17 cellular contexts compared by ENCODE assay signal in genomic region chr14:32072701-32073100, GRCh38.
"Had no signal": no experiment of that assay in that cellular context is flagged by ENCODE, and none has a peak within 500 bp of the region (broad histone marks: within the 10 kb centered on the region; RNA-seq: fewer than 3 reads in every experiment).

No MANE protein-coding gene starts in this region.

- H3K9me3 ChIP-seq: gastrocnemius medialis, mucosa of descending colon, neutrophil, testis had no signal

- H3K36me3 Mint-ChIP-seq: naive thymus-derived CD8-positive, alpha-beta T cell had no signal

- H3K9me3 Mint-ChIP-seq: naive thymus-derived CD8-positive, alpha-beta T cell; stimulated activated effector memory CD8-positive, alpha-beta T cell treated with anti-CD3 and anti-CD28 coated beads, Interleukin-12 subunit alpha, Interleukin-12 subunit beta, amount 100 ng/mL, for 72 hours; stimulated activated naive CD8-positive, alpha-beta T cell treated with anti-CD3 and anti-CD28 coated beads, Interleukin-15, Interleukin-2, amounts not matched to agents 100 ng/mL and 50 ng/mL, for 24 hours had no signal

- H3K27ac Mint-ChIP-seq: naive thymus-derived CD8-positive, alpha-beta T cell; stimulated activated effector memory CD8-positive, alpha-beta T cell treated with anti-CD3 and anti-CD28 coated beads, Interleukin-12 subunit alpha, Interleukin-12 subunit beta, amount 100 ng/mL, for 72 hours; stimulated activated naive CD8-positive, alpha-beta T cell treated with anti-CD3 and anti-CD28 coated beads, Interleukin-15, Interleukin-2, amounts not matched to agents 100 ng/mL and 50 ng/mL, for 24 hours had no signal

- H3K27me3 ChIP-seq: dorsolateral prefrontal cortex, gastrocnemius medialis, testis had no signal

- H3K4me3 Mint-ChIP-seq: naive thymus-derived CD8-positive, alpha-beta T cell; stimulated activated effector memory CD8-positive, alpha-beta T cell treated with anti-CD3 and anti-CD28 coated beads, Interleukin-12 subunit alpha, Interleukin-12 subunit beta, amount 100 ng/mL, for 72 hours; stimulated activated naive CD8-positive, alpha-beta T cell treated with anti-CD3 and anti-CD28 coated beads, Interleukin-15, Interleukin-2, amounts not matched to agents 100 ng/mL and 50 ng/mL, for 24 hours had no signal

- H3K4me3 ChIP-seq: dorsolateral prefrontal cortex, gastrocnemius medialis, mucosa of descending colon, testis had no signal

- H3K36me3 ChIP-seq: gastrocnemius medialis, neutrophil had no signal

- ATAC-seq: gastrocnemius medialis; left lobe of liver; mucosa of descending colon; naive thymus-derived CD8-positive, alpha-beta T cell; right cardiac atrium; stimulated activated effector memory CD8-positive, alpha-beta T cell treated with anti-CD3 and anti-CD28 coated beads, Interleukin-12 subunit alpha, Interleukin-12 subunit beta, amount 100 ng/mL, for 72 hours had no signal

- H3K27me3 Mint-ChIP-seq: naive thymus-derived CD8-positive, alpha-beta T cell had no signal

- H3K27ac ChIP-seq: gastrocnemius medialis, neutrophil had no signal

- DNase-seq: cortex of kidney; dorsolateral prefrontal cortex; effector CD8-positive, alpha-beta T cell; gastrocnemius medialis; glutamatergic neuron; islet precursor cell; mucosa of descending colon; naive thymus-derived CD8-positive, alpha-beta T cell; right cardiac atrium; stimulated activated CD4-positive, alpha-beta T cell treated with anti-CD3 and anti-CD28 coated beads, Interleukin-4, amount 100 ng/mL, for 1 hour; stimulated activated CD8-positive, alpha-beta memory T cell treated with anti-CD3 and anti-CD28 coated beads, Interleukin-4, amount 100 ng/mL, for 48 hours; testis; trophoblast cell had no signal
